In the genomic region with DNA sequence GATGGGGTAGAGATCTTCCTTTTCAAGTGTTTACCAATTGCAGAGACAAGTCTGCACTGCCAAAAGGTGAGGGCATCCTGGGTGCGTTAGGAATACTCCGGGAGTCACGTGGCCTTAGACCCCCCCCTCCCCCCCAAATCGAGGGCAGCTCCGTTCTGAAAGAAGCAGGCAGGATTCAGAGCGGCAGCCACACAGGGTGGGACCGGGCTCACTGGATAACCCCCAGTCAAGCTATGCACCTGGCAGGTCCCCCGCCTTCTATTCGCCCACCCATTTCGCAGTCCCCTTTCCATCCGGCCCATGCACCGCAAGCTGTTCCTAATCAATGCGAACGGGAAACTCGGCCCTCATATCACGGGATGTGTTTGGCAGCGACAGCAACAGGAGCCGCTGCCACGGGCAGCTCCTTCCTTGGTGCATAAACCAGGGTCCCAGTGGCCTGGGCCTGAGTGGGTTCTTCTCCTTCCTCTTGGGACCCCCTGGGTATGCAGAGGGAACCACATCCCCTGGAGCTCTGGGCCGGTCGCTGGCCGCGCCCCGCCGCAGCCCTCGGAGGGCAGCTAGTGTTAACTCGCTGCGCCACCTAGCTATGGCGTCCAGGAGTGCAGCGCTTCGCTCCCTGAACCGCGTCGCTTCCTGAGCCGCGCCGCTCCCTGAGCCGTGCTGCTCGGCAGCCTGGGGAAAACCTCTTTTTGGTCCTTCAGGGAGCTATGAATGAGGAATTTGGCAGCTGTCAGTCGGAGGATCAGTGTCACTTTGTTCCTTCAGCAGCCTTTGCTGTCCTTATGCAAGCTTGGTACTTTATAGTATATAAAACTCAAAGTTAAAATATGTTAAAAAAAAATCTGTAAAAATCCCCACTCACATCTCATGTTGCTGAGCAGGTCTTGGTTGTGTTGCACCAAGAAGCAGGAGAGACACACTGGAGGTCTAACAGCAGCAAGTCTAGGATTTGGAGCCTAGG, we compare ENCODE assay signal across 8 cellular contexts. TPM values are rescaled to one million over a fixed set of nuclear protein-coding genes. Genes with fewer than 3 reads are reported as not detected.
A peak's percentile ranks its signal among the peaks of the same experiment; 100 is the strongest.
DNase-seq lines count a peak whose midpoint lies in the region; TF ChIP-seq lines count a peak whose summit lies in the region.

No MANE protein-coding gene starts in this region.

- CTCF ChIA-PET in AG04449 (lab: Yijun Ruan, JAX) = interaction anchor here (0.6 to 22.5 kb wide), 31 partner anchors 11 to 217 kb away, joined by 3 to 550 read pairs (median 7); a partner anchor contains a TSS

- H3K4me1 ChIP-seq in adrenal gland (replicated peaks in 1 of 2) (peaks cover 11 to 29% of the 10 kb centered on the region in 2 donors), parathyroid adenoma (no peaks in the 10 kb centered on the region), thyroid gland (peaks cover 49 to 74% of the 10 kb centered on the region in 2 donors)

- TF ChIP-seq CTCF in AG04449 (IDR thresholded peaks at IDR 0.05; ENCODE audit: insufficient read depth, low read length, missing control alignments) (peak; percentile 98), adrenal gland (IDR thresholded peaks at IDR 0.05) (peak; percentile 94 to 98 (median 95)), parathyroid adenoma (IDR thresholded peaks at IDR 0.05) (peak; percentile 92), thyroid gland (IDR thresholded peaks at IDR 0.05) (peak; percentile 84 to 98 (median 95))

- TF ChIP-seq POLR2A in adrenal gland (IDR thresholded peaks at IDR 0.05) (peak in 1 of 2 donors; percentile 12), thyroid gland (IDR thresholded peaks at IDR 0.05) (no peak)

- H3K4me3 ChIP-seq in AG04449 (ENCODE audit: low read depth, low read length) (peak overlapping the region; percentile 36), adrenal gland (peak overlapping the region in 2 of 4 donors; percentile 44), parathyroid adenoma (ENCODE audit: low read depth, low read length) (peak overlapping the region; percentile 27), thyroid gland (replicated peaks in 1 of 3) (peak overlapping the region in 1 of 3 donors; percentile 30)

- DNase-seq in AG04449 (ENCODE audit: low read depth, low spot score) = no peak
- DNase-seq in GM19240 (ENCODE audit: insufficient read length, low spot score) = peak; percentile 88
- DNase-seq in NCI-H1105 treated with DMSO at 0.1 percent for 48 hours (lab: John Stamatoyannopoulos, UW) = peak; percentile 73
- DNase-seq in T-helper 1 cell = peak; percentile 43 to 70 (median 63)
- DNase-seq in adrenal gland = peak; percentile 66 to 89 (median 84)
- peak; percentile 94 for DNase-seq in cardiac septum (ENCODE audit: low spot score)
- peak; percentile 87 to 89 for DNase-seq in thyroid gland

- H3K27me3 ChIP-seq in adrenal gland (no peaks in the 10 kb centered on the region), parathyroid adenoma (ENCODE audit: control insufficient read depth, insufficient read depth, low read length) (no peaks in the 10 kb centered on the region), thyroid gland (no peaks in the 10 kb centered on the region)

- POLR2A ChIA-PET in AG04449 (lab: Yijun Ruan, JAX) = interaction anchor here (0.5 to 2.0 kb wide), 3 partner anchors 28 to 107 kb away, joined by 3 to 10 read pairs (median 4); no protein-coding TSS in a partner anchor

- no peaks in the 10 kb centered on the region for H3K9me3 ChIP-seq in adrenal gland (replicated peaks in 1 of 3)
- no peaks in the 10 kb centered on the region for H3K9me3 ChIP-seq in parathyroid adenoma (ENCODE audit: control insufficient read depth, low read length)
- H3K9me3 ChIP-seq in thyroid gland = no peaks in the 10 kb centered on the region

- peak overlapping the region; percentile 71 for H3K4me2 ChIP-seq in parathyroid adenoma (ENCODE audit: low read length)

- H3K79me2 ChIP-seq in parathyroid adenoma = peaks cover 16% of the 10 kb centered on the region

- WGBS in adrenal gland, 4 donors = 0 to 1% (median 0%) methylated on average over 29 to 40 of the region's 40 CpGs
- 4 to 10% methylated on average over 26 to 29 of the region's 40 CpGs for WGBS in thyroid gland, 2 donors

- H3K9ac ChIP-seq in parathyroid adenoma = no peak overlapping the region

- intact Hi-C loops in adrenal gland (cut with DNase I) (loop anchor here in 1 of 2 donors (5.0 kb wide), 1 partner anchor 79 kb away; no protein-coding TSS in a partner anchor), cardiac septum (cut with DNase I) (loop anchor here (1.0 to 5.0 kb wide), 3 partner anchors 27 to 79 kb away; a partner anchor contains a TSS), thyroid gland (cut with DNase I) (loop anchor here (2.0 kb wide), 1 partner anchor 78 kb away; no protein-coding TSS in a partner anchor)

- H3K27ac ChIP-seq in adrenal gland = peak overlapping the region in 1 of 5 donors; percentile 7
- H3K27ac ChIP-seq in parathyroid adenoma = no peak overlapping the region
- peak overlapping the region; percentile 60 to 81 (median 74) for H3K27ac ChIP-seq in thyroid gland

- no peaks in the 10 kb centered on the region for H3K36me3 ChIP-seq in adrenal gland (replicated peaks in 1 of 2)
- no peaks in the 10 kb centered on the region for H3K36me3 ChIP-seq in parathyroid adenoma (ENCODE audit: control insufficient read depth, insufficient read depth, low read length)
- H3K36me3 ChIP-seq in thyroid gland = no peaks in the 10 kb centered on the region

- peak overlapping the region; percentile 75 for H2AFZ ChIP-seq in parathyroid adenoma

RNA-seq across cellular contexts. Expression of a gene that starts 41.4 kb away (rescaled TPM):
- total RNA-seq in adrenal gland (10 to 100 TPM in 5 of 8 donors, 1 to 10 TPM in 3; 4.3 to 22.5 (median 13.2) TPM), cardiac septum (9.4 TPM), thyroid gland (10 to 100 TPM in 1 of 4 donors, 1 to 10 TPM in 3; 4.2 to 10.9 (median 7.7) TPM)
- 10 to 100 TPM in 1 of 3 donors, 1 to 10 TPM in 1, under 1 TPM in 1; 0.38 to 18.7 (median 7.9) TPM for polyA plus RNA-seq in adrenal gland

RNA-seq across cellular contexts. Expression of a gene that starts 55.3 kb away (rescaled TPM):
- total RNA-seq in adrenal gland (10 to 100 TPM; 13.4 to 48.0 (median 35.4) TPM), cardiac septum (17.5 TPM), thyroid gland (10 to 100 TPM; 23.9 to 31.3 (median 29.1) TPM)
- polyA plus RNA-seq in adrenal gland = 100 to 1,000 TPM in 2 of 3 donors, 10 to 100 TPM in 1; 15.5 to 229 (median 120) TPM

RNA-seq across cellular contexts. Expression of a gene that starts 56.8 kb away (rescaled TPM):
- total RNA-seq in adrenal gland (10 to 100 TPM; 26.7 to 67.0 (median 48.0) TPM), cardiac septum (33.8 TPM), thyroid gland (10 to 100 TPM; 16.9 to 67.7 (median 43.0) TPM)
- polyA plus RNA-seq in adrenal gland = 10 to 100 TPM; 12.4 to 47.7 (median 14.8) TPM
